7 cellular contexts compared by ENCODE assay signal in genomic region chr20:24607402-24607801, GRCh38.
"Had no signal": no experiment of that assay in that cellular context is flagged by ENCODE, and none has a peak within 500 bp of the region (broad histone marks: within the 10 kb centered on the region; RNA-seq: fewer than 3 reads in every experiment).

No MANE protein-coding gene starts in this region.

- H3K4me3 ChIP-seq: GM23338 had no signal

- H3K4me3 Mint-ChIP-seq: GM23338, H9, HFFc6, IgD-negative memory B cell had no signal

- H3K36me3 Mint-ChIP-seq: IgD-negative memory B cell had no signal

- H3K27ac Mint-ChIP-seq: GM23338, H9, HFFc6, IgD-negative memory B cell had no signal

- DNase-seq: H9, HCEC 1CT, HFFc6, KBM-7 had no signal

- H3K9me3 Mint-ChIP-seq: GM23338, H9, HFFc6 had no signal

- ATAC-seq: GM23338, HepG2 had no signal
